1 cellular context compared by ENCODE assay signal in the genomic region with DNA sequence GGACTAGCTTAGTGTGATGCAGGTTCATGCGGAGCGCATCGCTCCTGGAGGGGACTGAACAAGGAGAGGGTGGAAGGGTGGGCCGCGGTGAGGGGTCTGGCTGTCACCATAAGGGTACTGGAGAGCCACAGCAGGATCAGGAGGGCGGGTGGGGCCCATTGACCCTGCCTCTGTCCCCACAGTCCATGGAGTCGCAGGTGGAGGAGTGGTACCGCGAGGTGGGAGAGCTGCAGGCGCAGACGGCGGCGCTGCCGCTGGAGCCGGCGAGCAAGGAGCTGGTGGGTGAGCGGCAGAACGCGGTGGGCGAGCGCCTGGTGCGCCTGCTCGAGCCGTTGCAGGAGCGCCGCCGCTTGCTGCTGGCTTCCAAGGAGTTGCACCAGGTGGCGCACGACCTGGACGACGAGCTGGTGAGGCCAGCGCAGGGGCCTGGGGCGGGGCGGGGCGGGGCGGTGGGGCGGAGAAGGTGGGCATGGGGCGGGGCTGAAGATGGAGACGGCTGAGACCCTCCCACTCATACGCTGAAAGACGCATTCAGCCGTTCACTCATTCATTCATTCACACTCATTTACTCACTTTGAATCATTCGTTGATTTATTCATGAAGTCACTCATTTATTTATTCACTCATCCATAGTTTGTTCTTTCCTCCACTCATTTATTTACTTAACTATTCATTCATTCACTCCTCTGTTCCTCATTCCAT.
TF ChIP-seq lines count a peak whose summit lies in the region.

No MANE protein-coding gene starts in this region.

TF ChIP-seq in HepG2, 621 proteins besides CTCF, POLR2A, EP300 and RAD21:
- TF ChIP-seq, protein P1, sequence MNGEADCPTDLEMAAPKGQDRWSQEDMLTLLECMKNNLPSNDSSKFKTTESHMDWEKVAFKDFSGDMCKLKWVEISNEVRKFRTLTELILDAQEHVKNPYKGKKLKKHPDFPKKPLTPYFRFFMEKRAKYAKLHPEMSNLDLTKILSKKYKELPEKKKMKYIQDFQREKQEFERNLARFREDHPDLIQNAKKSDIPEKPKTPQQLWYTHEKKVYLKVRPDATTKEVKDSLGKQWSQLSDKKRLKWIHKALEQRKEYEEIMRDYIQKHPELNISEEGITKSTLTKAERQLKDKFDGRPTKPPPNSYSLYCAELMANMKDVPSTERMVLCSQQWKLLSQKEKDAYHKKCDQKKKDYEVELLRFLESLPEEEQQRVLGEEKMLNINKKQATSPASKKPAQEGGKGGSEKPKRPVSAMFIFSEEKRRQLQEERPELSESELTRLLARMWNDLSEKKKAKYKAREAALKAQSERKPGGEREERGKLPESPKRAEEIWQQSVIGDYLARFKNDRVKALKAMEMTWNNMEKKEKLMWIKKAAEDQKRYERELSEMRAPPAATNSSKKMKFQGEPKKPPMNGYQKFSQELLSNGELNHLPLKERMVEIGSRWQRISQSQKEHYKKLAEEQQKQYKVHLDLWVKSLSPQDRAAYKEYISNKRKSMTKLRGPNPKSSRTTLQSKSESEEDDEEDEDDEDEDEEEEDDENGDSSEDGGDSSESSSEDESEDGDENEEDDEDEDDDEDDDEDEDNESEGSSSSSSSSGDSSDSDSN (CRISPR knock-in tag; IDR thresholded peaks at IDR 0.05) = peak; percentile 28; the same call in 1 of the 2 replicates
- no peak for TF ChIP-seq NONO (IDR thresholded peaks at IDR 0.05)
- TF ChIP-seq NONO (CRISPR knock-in tag; conservative IDR thresholded peaks at IDR 0.05) = 0 out of 2 replicates have a peak, but pooled peaks have one; percentile 44
- TF ChIP-seq KDM2A (CRISPR knock-in tag; IDR thresholded peaks at IDR 0.05; ENCODE audit: borderline replicate concordance, low read depth) = peak; percentile 46; the same call in 1 of the 2 replicates
- TF ChIP-seq, protein P2, sequence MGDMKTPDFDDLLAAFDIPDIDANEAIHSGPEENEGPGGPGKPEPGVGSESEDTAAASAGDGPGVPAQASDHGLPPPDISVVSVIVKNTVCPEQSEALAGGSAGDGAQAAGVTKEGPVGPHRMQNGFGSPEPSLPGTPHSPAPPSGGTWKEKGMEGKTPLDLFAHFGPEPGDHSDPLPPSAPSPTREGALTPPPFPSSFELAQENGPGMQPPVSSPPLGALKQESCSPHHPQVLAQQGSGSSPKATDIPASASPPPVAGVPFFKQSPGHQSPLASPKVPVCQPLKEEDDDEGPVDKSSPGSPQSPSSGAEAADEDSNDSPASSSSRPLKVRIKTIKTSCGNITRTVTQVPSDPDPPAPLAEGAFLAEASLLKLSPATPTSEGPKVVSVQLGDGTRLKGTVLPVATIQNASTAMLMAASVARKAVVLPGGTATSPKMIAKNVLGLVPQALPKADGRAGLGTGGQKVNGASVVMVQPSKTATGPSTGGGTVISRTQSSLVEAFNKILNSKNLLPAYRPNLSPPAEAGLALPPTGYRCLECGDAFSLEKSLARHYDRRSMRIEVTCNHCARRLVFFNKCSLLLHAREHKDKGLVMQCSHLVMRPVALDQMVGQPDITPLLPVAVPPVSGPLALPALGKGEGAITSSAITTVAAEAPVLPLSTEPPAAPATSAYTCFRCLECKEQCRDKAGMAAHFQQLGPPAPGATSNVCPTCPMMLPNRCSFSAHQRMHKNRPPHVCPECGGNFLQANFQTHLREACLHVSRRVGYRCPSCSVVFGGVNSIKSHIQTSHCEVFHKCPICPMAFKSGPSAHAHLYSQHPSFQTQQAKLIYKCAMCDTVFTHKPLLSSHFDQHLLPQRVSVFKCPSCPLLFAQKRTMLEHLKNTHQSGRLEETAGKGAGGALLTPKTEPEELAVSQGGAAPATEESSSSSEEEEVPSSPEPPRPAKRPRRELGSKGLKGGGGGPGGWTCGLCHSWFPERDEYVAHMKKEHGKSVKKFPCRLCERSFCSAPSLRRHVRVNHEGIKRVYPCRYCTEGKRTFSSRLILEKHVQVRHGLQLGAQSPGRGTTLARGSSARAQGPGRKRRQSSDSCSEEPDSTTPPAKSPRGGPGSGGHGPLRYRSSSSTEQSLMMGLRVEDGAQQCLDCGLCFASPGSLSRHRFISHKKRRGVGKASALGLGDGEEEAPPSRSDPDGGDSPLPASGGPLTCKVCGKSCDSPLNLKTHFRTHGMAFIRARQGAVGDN (CRISPR knock-in tag; IDR thresholded peaks at IDR 0.05) = peak; percentile 36
- TF ChIP-seq, protein P3, sequence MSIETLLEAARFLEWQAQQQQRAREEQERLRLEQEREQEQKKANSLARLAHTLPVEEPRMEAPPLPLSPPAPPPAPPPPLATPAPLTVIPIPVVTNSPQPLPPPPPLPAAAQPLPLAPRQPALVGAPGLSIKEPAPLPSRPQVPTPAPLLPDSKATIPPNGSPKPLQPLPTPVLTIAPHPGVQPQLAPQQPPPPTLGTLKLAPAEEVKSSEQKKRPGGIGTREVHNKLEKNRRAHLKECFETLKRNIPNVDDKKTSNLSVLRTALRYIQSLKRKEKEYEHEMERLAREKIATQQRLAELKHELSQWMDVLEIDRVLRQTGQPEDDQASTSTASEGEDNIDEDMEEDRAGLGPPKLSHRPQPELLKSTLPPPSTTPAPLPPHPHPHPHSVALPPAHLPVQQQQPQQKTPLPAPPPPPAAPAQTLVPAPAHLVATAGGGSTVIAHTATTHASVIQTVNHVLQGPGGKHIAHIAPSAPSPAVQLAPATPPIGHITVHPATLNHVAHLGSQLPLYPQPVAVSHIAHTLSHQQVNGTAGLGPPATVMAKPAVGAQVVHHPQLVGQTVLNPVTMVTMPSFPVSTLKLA (IDR thresholded peaks at IDR 0.05) = no peak
- no peak for TF ChIP-seq KDM3A (CRISPR knock-in tag; IDR thresholded peaks at IDR 0.05; ENCODE audit: low read depth)
- TF ChIP-seq, protein P4, sequence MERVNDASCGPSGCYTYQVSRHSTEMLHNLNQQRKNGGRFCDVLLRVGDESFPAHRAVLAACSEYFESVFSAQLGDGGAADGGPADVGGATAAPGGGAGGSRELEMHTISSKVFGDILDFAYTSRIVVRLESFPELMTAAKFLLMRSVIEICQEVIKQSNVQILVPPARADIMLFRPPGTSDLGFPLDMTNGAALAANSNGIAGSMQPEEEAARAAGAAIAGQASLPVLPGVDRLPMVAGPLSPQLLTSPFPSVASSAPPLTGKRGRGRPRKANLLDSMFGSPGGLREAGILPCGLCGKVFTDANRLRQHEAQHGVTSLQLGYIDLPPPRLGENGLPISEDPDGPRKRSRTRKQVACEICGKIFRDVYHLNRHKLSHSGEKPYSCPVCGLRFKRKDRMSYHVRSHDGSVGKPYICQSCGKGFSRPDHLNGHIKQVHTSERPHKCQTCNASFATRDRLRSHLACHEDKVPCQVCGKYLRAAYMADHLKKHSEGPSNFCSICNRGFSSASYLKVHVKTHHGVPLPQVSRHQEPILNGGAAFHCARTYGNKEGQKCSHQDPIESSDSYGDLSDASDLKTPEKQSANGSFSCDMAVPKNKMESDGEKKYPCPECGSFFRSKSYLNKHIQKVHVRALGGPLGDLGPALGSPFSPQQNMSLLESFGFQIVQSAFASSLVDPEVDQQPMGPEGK (CRISPR knock-in tag; IDR thresholded peaks at IDR 0.05) = 0 out of 2 replicates have a peak, but pooled peaks have one; percentile 15
- 0 out of 2 replicates have a peak, but pooled peaks have one; percentile 32 for TF ChIP-seq NFATC3 (CRISPR knock-in tag; IDR thresholded peaks at IDR 0.05)
- peak; percentile 44; the same call in 1 of the 2 replicates for TF ChIP-seq SP5 (CRISPR knock-in tag; IDR thresholded peaks at IDR 0.05; ENCODE audit: borderline replicate concordance, low read depth)
- 0 out of 2 replicates have a peak, but pooled peaks have one; percentile 34 for TF ChIP-seq ZNF678 (CRISPR knock-in tag; IDR thresholded peaks at IDR 0.05)
- no peak for TF ChIP-seq ZNF766 (CRISPR knock-in tag; IDR thresholded peaks at IDR 0.05; ENCODE audit: borderline replicate concordance)
- TF ChIP-seq, protein P5, sequence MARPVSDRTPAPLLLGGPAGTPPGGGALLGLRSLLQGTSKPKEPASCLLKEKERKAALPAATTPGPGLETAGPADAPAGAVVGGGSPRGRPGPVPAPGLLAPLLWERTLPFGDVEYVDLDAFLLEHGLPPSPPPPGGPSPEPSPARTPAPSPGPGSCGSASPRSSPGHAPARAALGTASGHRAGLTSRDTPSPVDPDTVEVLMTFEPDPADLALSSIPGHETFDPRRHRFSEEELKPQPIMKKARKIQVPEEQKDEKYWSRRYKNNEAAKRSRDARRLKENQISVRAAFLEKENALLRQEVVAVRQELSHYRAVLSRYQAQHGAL (CRISPR knock-in tag; IDR thresholded peaks at IDR 0.05; ENCODE audit: not compliant biosample characterization) = no peak
- peak; percentile 37; the same call in 1 of the 2 replicates for TF ChIP-seq ZMYM3 (CRISPR knock-in tag; IDR thresholded peaks at IDR 0.05)
- peak; percentile 13 for TF ChIP-seq YY1 (IDR thresholded peaks at IDR 0.05; ENCODE audit: insufficient read depth, insufficient replicate concordance, low read depth, low read length)
- TF ChIP-seq TCF12 (IDR thresholded peaks at IDR 0.05) = no peak
- TF ChIP-seq TCF12 (CRISPR knock-in tag; IDR thresholded peaks at IDR 0.05) = no peak
- TF ChIP-seq, protein P6, sequence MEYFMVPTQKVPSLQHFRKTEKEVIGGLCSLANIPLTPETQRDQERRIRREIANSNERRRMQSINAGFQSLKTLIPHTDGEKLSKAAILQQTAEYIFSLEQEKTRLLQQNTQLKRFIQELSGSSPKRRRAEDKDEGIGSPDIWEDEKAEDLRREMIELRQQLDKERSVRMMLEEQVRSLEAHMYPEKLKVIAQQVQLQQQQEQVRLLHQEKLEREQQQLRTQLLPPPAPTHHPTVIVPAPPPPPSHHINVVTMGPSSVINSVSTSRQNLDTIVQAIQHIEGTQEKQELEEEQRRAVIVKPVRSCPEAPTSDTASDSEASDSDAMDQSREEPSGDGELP (IDR thresholded peaks at IDR 0.05; ENCODE audit: borderline replicate concordance, low read depth) = no peak
- no peak for TF ChIP-seq SP1 (IDR thresholded peaks at IDR 0.05)
- TF ChIP-seq SP1 (CRISPR knock-in tag; IDR thresholded peaks at IDR 0.05) = peak; percentile 30; the same call in 1 of the 2 replicates
- no peak for TF ChIP-seq ZNF672 (CRISPR knock-in tag; IDR thresholded peaks at IDR 0.05)
- TF ChIP-seq, protein P7, sequence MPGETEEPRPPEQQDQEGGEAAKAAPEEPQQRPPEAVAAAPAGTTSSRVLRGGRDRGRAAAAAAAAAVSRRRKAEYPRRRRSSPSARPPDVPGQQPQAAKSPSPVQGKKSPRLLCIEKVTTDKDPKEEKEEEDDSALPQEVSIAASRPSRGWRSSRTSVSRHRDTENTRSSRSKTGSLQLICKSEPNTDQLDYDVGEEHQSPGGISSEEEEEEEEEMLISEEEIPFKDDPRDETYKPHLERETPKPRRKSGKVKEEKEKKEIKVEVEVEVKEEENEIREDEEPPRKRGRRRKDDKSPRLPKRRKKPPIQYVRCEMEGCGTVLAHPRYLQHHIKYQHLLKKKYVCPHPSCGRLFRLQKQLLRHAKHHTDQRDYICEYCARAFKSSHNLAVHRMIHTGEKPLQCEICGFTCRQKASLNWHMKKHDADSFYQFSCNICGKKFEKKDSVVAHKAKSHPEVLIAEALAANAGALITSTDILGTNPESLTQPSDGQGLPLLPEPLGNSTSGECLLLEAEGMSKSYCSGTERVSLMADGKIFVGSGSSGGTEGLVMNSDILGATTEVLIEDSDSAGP (CRISPR knock-in tag; IDR thresholded peaks at IDR 0.05; ENCODE audit: borderline replicate concordance) = peak; percentile 14; the same call in 1 of the 2 replicates
- no peak for TF ChIP-seq ZNF232 (CRISPR knock-in tag; IDR thresholded peaks at IDR 0.05; ENCODE audit: borderline replicate concordance)
- no peak for TF ChIP-seq PITX1 (CRISPR knock-in tag; IDR thresholded peaks at IDR 0.05)
- peak; percentile 22; the same call in 1 of the 2 replicates for TF ChIP-seq SMC3 (IDR thresholded peaks at IDR 0.05; ENCODE audit: low read length)
- TF ChIP-seq STAG1 (CRISPR knock-in tag; IDR thresholded peaks at IDR 0.05) = peak; percentile 53
